In genomic region chr18:56083889-56084288, GRCh38 we compare ENCODE assay signal across 23 cellular contexts.
DNase-seq lines count a peak whose midpoint lies in the region; ATAC-seq, FAIRE-seq and TF ChIP-seq lines count a peak whose summit lies in the region.
"Had no signal": no experiment of that assay in that cellular context is flagged by ENCODE, and none has a peak within 500 bp of the region (broad histone marks: within the 10 kb centered on the region; RNA-seq: fewer than 3 reads in every experiment).

No MANE protein-coding gene starts in this region.

- no peak overlapping the region for H3K9ac ChIP-seq in PC-3 (ENCODE audit: low read length)

- DNase-seq in AG04450 (ENCODE audit: low read depth, low spot score) (no peak), GM23338 (ENCODE audit: low spot score) (peak; percentile 28), NCI-H446 (lab: John Stamatoyannopoulos, UW) (peak; percentile 56 to 64), left kidney (ENCODE audit: low read depth, low spot score) (peak; percentile 19), PC-3 (no peak), HEK293T (ENCODE audit: extremely low spot score) (no peak), frontal cortex (ENCODE audit: low spot score in 2 of 2) (no peak)
- DNase-seq: activated CD8-positive, alpha-beta memory T cell treated with anti-CD3 and anti-CD28 coated beads for 24 hours; activated naive CD8-positive, alpha-beta T cell treated with anti-CD3 and anti-CD28 coated beads for 36 hours; activated T-cell treated with anti-CD3 and anti-CD28 coated beads, Interleukin-2, amount 50 U/mL, for 72 hours; Caco-2; cortex of kidney; foreskin melanocyte; KG1; left lung; NCI-H1092 treated with DMSO at 0.1 percent for 48 hours; stimulated activated CD4-positive, alpha-beta T cell treated with anti-CD3 and anti-CD28 coated beads, Interleukin-4, amount 100 ng/mL, for 1 hour had no signal

- ATAC-seq in GM23338 (peak; percentile 41; the same call in 2 of the 3 replicates), PC-3 (no peak), HG03439 (IDR thresholded peaks at IDR 0.05; ENCODE audit: unreplicated experiment) (no peak)
- ATAC-seq: activated T-cell treated with anti-CD3 and anti-CD28 coated beads, Interleukin-2, amount 50 U/mL, for 72 hours had no signal

- H4K20me1 ChIP-seq in GM23338 (replicated peaks; ENCODE audit: insufficient read depth) (no peaks in the 10 kb centered on the region), PC-3 (ENCODE audit: low read length) (no peaks in the 10 kb centered on the region)

- H2AFZ ChIP-seq in GM23338 (peak overlapping the region; percentile 61), PC-3 (ENCODE audit: low read length) (no peak overlapping the region)

- H3K27me3 Mint-ChIP-seq in GM23338 (ENCODE audit: insufficient read depth, low read depth, poor library complexity), result no peaks in the 10 kb centered on the region
- H3K27me3 Mint-ChIP-seq: activated naive CD8-positive, alpha-beta T cell treated with anti-CD3 and anti-CD28 coated beads for 36 hours had no signal

- H3F3A ChIP-seq in GM23338 (replicated peaks; ENCODE audit: low read depth), result no peaks in the 10 kb centered on the region
- H3F3A ChIP-seq in PC-3 (ENCODE audit: low read length, unreplicated experiment), result no peaks in the 10 kb centered on the region

- intact Hi-C loops in PC-3 (cut with micrococcal nuclease), result no loop called here

- H3K27ac Mint-ChIP-seq in GM23338, result peak overlapping the region; percentile 46
- H3K27ac Mint-ChIP-seq: activated naive CD8-positive, alpha-beta T cell treated with anti-CD3 and anti-CD28 coated beads for 36 hours; activated T-cell treated with anti-CD3 and anti-CD28 coated beads, Interleukin-2, amount 50 U/mL, for 72 hours had no signal

- 0 out of 2 replicates have a peak overlapping the region, but pooled peaks have one; percentile 1 for H3K4me2 ChIP-seq in GM23338
- H3K4me2 ChIP-seq in PC-3 (ENCODE audit: low read length), result no peak overlapping the region

- H3K4me1 Mint-ChIP-seq in GM23338, result peaks cover 20% of the 10 kb centered on the region
- H3K4me1 Mint-ChIP-seq: activated naive CD8-positive, alpha-beta T cell treated with anti-CD3 and anti-CD28 coated beads for 36 hours had no signal

- no peak overlapping the region for H3K4me3 Mint-ChIP-seq in GM23338
- H3K4me3 Mint-ChIP-seq: activated naive CD8-positive, alpha-beta T cell treated with anti-CD3 and anti-CD28 coated beads for 36 hours; activated T-cell treated with anti-CD3 and anti-CD28 coated beads, Interleukin-2, amount 50 U/mL, for 72 hours had no signal

- H3K9me3 Mint-ChIP-seq in GM23338, result no peaks in the 10 kb centered on the region; the same call in 2 of the 3 replicates
- H3K9me3 Mint-ChIP-seq: activated naive CD8-positive, alpha-beta T cell treated with anti-CD3 and anti-CD28 coated beads for 36 hours had no signal

- POLR2A ChIA-PET in AG04450 (lab: Yijun Ruan, JAX), result interaction anchor here (1.0 to 1.6 kb wide), 4 partner anchors 56 to 364 kb away, joined by 3 to 7 read pairs (median 5); no protein-coding TSS in a partner anchor
- POLR2A ChIA-PET in PC-3 (lab: Charles Lee; ENCODE audit: unreplicated experiment), result no interaction called here
- POLR2A ChIA-PET in HEK293T (lab: Yijun Ruan, JAX), result no interaction called here

- H3K9me2 ChIP-seq in GM23338 (ENCODE audit: insufficient read depth) (peaks cover 21% of the 10 kb centered on the region; the same call in 1 of the 2 replicates), PC-3 (replicated peaks; ENCODE audit: low read length) (no peaks in the 10 kb centered on the region)

- H3K4me1 ChIP-seq in GM23338 (ENCODE audit: insufficient read depth) (0 out of 2 replicates have a peak, but pooled peaks cover 10% of the 10 kb centered on the region), PC-3 (ENCODE audit: insufficient read depth, low read length) (no peaks in the 10 kb centered on the region)
- H3K4me1 ChIP-seq: Caco-2 had no signal

- no peaks in the 10 kb centered on the region for H3K27me3 ChIP-seq in AG04450 (ENCODE audit: control insufficient read depth, insufficient read depth, low read length)
- no peaks in the 10 kb centered on the region for H3K27me3 ChIP-seq in GM23338 (ENCODE audit: insufficient read depth)
- no peaks in the 10 kb centered on the region for H3K27me3 ChIP-seq in PC-3 (ENCODE audit: low read length)
- H3K27me3 ChIP-seq: left lung, ovary, suprapubic skin had no signal

- BruUV-seq in PC-3 (replicated peaks; lab: Mats Ljungman, UMichigan), result no TSS peak

- H3K9me3 ChIP-seq in AG04450 (ENCODE audit: control insufficient read depth, insufficient read depth, low read length) (no peaks in the 10 kb centered on the region), PC-3 (ENCODE audit: low read length) (no peaks in the 10 kb centered on the region)
- H3K9me3 ChIP-seq: Caco-2, left lung, ovary, suprapubic skin had no signal

- no peak for TF ChIP-seq CTCF in AG04450 (IDR thresholded peaks at IDR 0.05; ENCODE audit: low read depth, low read length)
- TF ChIP-seq CTCF in GM23338 (conservative IDR thresholded peaks at IDR 0.05; ENCODE audit: low read depth in 2 of 2), result no peak
- no peak for TF ChIP-seq CTCF in PC-3 (conservative IDR thresholded peaks at IDR 0.05; ENCODE audit: low read depth, low read length)

- no peak for FAIRE-seq in frontal cortex (lab: Jason Lieb, UNC)
- FAIRE-seq: GM19239 had no signal

- no peaks in the 10 kb centered on the region for H3K79me2 ChIP-seq in GM23338 (replicated peaks; ENCODE audit: insufficient read depth)
- no peaks in the 10 kb centered on the region for H3K79me2 ChIP-seq in PC-3 (ENCODE audit: low read length)

- peak overlapping the region; percentile 77 for H3K27ac ChIP-seq in AG04450 (ENCODE audit: low read depth, low read length)
- H3K27ac ChIP-seq in GM23338 (ENCODE audit: low read depth), result no peak overlapping the region; the same call in 1 of the 2 replicates
- no peak overlapping the region for H3K27ac ChIP-seq in PC-3 (ENCODE audit: low read length)
- H3K27ac ChIP-seq: epithelial cell of prostate, ovary, suprapubic skin had no signal

- H3K36me3 ChIP-seq in GM23338 (ENCODE audit: insufficient read depth), result no peaks in the 10 kb centered on the region
- no peaks in the 10 kb centered on the region for H3K36me3 ChIP-seq in PC-3 (ENCODE audit: low read depth, low read length)
- H3K36me3 ChIP-seq: left lung, ovary, suprapubic skin had no signal

- CTCF ChIA-PET in AG04450 (lab: Charles Lee), result interaction anchor here (0.8 to 2.5 kb wide), 2 partner anchors 474 to 492 kb away, joined by 3 to 8 read pairs; no protein-coding TSS in a partner anchor
- CTCF ChIA-PET in PC-3 (lab: Charles Lee), result no interaction called here
- CTCF ChIA-PET in HEK293T (lab: Yijun Ruan, JAX), result interaction anchor here (0.6 kb wide), 1 partner anchor 167 kb away, joined by 3 read pairs; no protein-coding TSS in a partner anchor

- H3K4me3 ChIP-seq in AG04450 (ENCODE audit: low read depth, low read length) (no peak overlapping the region), GM23338 (no peak overlapping the region), PC-3 (ENCODE audit: low read length) (no peak overlapping the region)
- H3K4me3 ChIP-seq: left lung, ovary, skin epidermis, suprapubic skin had no signal

- H3K36me3 Mint-ChIP-seq in GM23338 (ENCODE audit: low read depth), result no peaks in the 10 kb centered on the region
- H3K36me3 Mint-ChIP-seq: activated naive CD8-positive, alpha-beta T cell treated with anti-CD3 and anti-CD28 coated beads for 36 hours had no signal

TF ChIP-seq in HEK293T, 16 proteins besides CTCF, POLR2A, EP300 and RAD21:
- TF ChIP-seq ZNF384 (IDR thresholded peaks at IDR 0.05) (no peak), NFRKB (IDR thresholded peaks at IDR 0.05) (no peak), FOXK2 (IDR thresholded peaks at IDR 0.05) (no peak), PKNOX1 (IDR thresholded peaks at IDR 0.05) (no peak), SUZ12 (IDR thresholded peaks at IDR 0.05) (no peak), FOXA1 (IDR thresholded peaks at IDR 0.05) (no peak), FOXM1 (IDR thresholded peaks at IDR 0.05; ENCODE audit: borderline replicate concordance) (no peak), L3MBTL2 (conservative IDR thresholded peaks at IDR 0.05) (no peak), ARNT (IDR thresholded peaks at IDR 0.05) (no peak), SP1 (IDR thresholded peaks at IDR 0.05) (no peak), BHLHE40 (IDR thresholded peaks at IDR 0.05; ENCODE audit: borderline replicate concordance) (no peak), ELF4 (IDR thresholded peaks at IDR 0.05) (no peak), HDGF (IDR thresholded peaks at IDR 0.05; ENCODE audit: borderline replicate concordance) (no peak), TARDBP (IDR thresholded peaks at IDR 0.05) (no peak), LEF1 (IDR thresholded peaks at IDR 0.05; ENCODE audit: borderline replicate concordance) (no peak), CTBP1 (IDR thresholded peaks at IDR 0.05; ENCODE audit: borderline replicate concordance) (no peak)

Comparison
In these comparisons a context has a peak if more than half of its experiments do, and no peak if none do; other contexts are left out.
1. DNase-seq: peak in GM23338 (single experiment), NCI-H446 (2 of 2) and left kidney (single experiment); none in AG04450 (single experiment), PC-3 (single experiment), HEK293T (single experiment) and frontal cortex (0 of 2).